In the genomic region with DNA sequence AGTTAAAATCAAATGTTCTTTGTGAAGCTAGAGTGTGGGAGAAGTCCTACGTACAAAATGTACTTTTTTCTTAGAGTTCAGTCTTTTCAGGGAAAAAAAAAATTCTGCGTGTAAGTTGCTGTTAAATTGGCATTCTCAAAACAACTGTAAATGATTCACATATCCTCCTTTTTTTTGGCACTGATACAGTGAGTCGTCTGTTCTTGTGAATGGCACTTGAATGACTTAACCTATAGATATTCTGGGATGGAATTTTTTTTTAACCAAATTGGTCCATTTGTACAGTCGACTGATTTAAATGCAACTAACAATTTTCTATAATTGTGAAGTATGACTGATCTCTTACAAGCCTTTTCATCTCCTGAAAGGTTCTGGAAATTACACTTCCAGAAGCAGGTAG, we compare ENCODE assay signal across 1 cellular context.
TF ChIP-seq lines count a peak whose summit lies in the region.

No MANE protein-coding gene starts in this region.

TF ChIP-seq in WTC11, 78 proteins besides CTCF, POLR2A, EP300 and RAD21 (continued from another document):
- TF ChIP-seq ZNF317 (CRISPR knock-in tag; IDR thresholded peaks at IDR 0.05; ENCODE audit: borderline replicate concordance, low read depth) (no peak), MXD4 (CRISPR knock-in tag; IDR thresholded peaks at IDR 0.05; ENCODE audit: borderline replicate concordance) (no peak), RELA (CRISPR knock-in tag; IDR thresholded peaks at IDR 0.05; ENCODE audit: borderline replicate concordance) (no peak)
